ENCODE assay signal across 16 cellular contexts in genomic region chr6:89596484-89596883, GRCh38. TPM values are rescaled to one million over a fixed set of nuclear protein-coding genes. Genes with fewer than 3 reads are reported as not detected.
DNase-seq lines count a peak whose midpoint lies in the region; ATAC-seq, FAIRE-seq and TF ChIP-seq lines count a peak whose summit lies in the region.
"Had no signal": no experiment of that assay in that cellular context is flagged by ENCODE, and none has a peak within 500 bp of the region (broad histone marks: within the 10 kb centered on the region; RNA-seq: fewer than 3 reads in every experiment).

No MANE protein-coding gene starts in this region.

- no TSS peak for BruUV-seq in K562 (replicated peaks; lab: Mats Ljungman, UMichigan)

- in situ Hi-C loops in K562 (cut with MboI) = no loop called here

- H3K36me3 ChIP-seq in BE2C (no peaks in the 10 kb centered on the region), OCI-LY3 (replicated peaks; ENCODE audit: low read depth, low read length) (no peaks in the 10 kb centered on the region), K562 (ENCODE audit: control insufficient read depth, insufficient read depth, low read length) (no peaks in the 10 kb centered on the region), tibial artery (no peaks in the 10 kb centered on the region)
- H3K36me3 ChIP-seq: transverse colon had no signal

- H3K4me2 ChIP-seq in OCI-LY3 (ENCODE audit: low read length) (peak overlapping the region; percentile 58), K562 (ENCODE audit: insufficient read depth, low read length) (no peak overlapping the region)
- H3K4me2 ChIP-seq: PC-9 had no signal

- peak; percentile 75 for ATAC-seq in K562

- H2AFZ ChIP-seq in OCI-LY3 (ENCODE audit: low read depth, low read length) = peak overlapping the region; percentile 34; the same call in 1 of the 2 replicates
- no peak overlapping the region for H2AFZ ChIP-seq in K562 (ENCODE audit: low read depth, low read length)
- H2AFZ ChIP-seq: PC-9 had no signal

- H3K9me1 ChIP-seq in K562 (ENCODE audit: control insufficient read depth, insufficient read depth, low read length) = peaks cover 3% of the 10 kb centered on the region

- H3K9ac ChIP-seq in OCI-LY3 (ENCODE audit: low read length) (peak overlapping the region; percentile 43; the same call in 1 of the 2 replicates), K562 (ENCODE audit: insufficient read depth in 1 of 2, low read depth in 2 of 2, low read length in 2 of 2) (no peak overlapping the region)

- TF ChIP-seq EP300 in K562 (IDR thresholded peaks at IDR 0.05; ENCODE audit: low read length) = no peak

- CTCF ChIA-PET in K562 (lab: Yijun Ruan, JAX; ENCODE audit: low intra/inter-chr PET ratio) = no interaction called here

- FAIRE-seq in K562 (lab: Jason Lieb, UNC) = no peak

- H3K4me1 ChIP-seq in BE2C = no peaks in the 10 kb centered on the region
- H3K4me1 ChIP-seq in OCI-LY3 (ENCODE audit: low read length) = peaks cover 35% of the 10 kb centered on the region
- no peaks in the 10 kb centered on the region for H3K4me1 ChIP-seq in K562 (replicated peaks in 1 of 2; ENCODE audit: control insufficient read depth in 2 of 2, insufficient read depth in 2 of 2, low read length in 2 of 2)
- peaks cover 0 to 33% (median 0%) of the 10 kb centered on the region in 4 donors for H3K4me1 ChIP-seq in tibial artery
- H3K4me1 ChIP-seq: transverse colon had no signal

- H3K79me2 ChIP-seq in OCI-LY3 (ENCODE audit: low read length) (no peaks in the 10 kb centered on the region), K562 (ENCODE audit: control insufficient read depth, insufficient read depth, low read length) (no peaks in the 10 kb centered on the region)

- TF ChIP-seq CTCF in BE2C (IDR thresholded peaks at IDR 0.05; ENCODE audit: low read depth, low read length) (no peak), OCI-LY3 (IDR thresholded peaks at IDR 0.05; ENCODE audit: low read depth, low read length) (no peak), K562 (IDR thresholded peaks at IDR 0.05 in 2 of 3, conservative IDR thresholded peaks at IDR 0.05 in 1 of 3; ENCODE audit: insufficient read depth in 2 of 3, low read depth in 1 of 3, low read length in 3 of 3) (no peak), tibial artery (IDR thresholded peaks at IDR 0.05) (no peak)

- no peak for TF ChIP-seq RAD21 in K562 (CRISPR knock-in tag; conservative IDR thresholded peaks at IDR 0.05 in 1 of 2, IDR thresholded peaks at IDR 0.05 in 1 of 2)

- H3K27me3 ChIP-seq in BE2C (no peaks in the 10 kb centered on the region), OCI-LY3 (ENCODE audit: low read depth, low read length) (no peaks in the 10 kb centered on the region), K562 (ENCODE audit: control insufficient read depth in 2 of 2, insufficient read depth in 2 of 2, low read length in 2 of 2) (peaks cover 0 to 23% of the 10 kb centered on the region in 2 experiments; a peak in 3 of 5 replicates), tibial artery (no peaks in the 10 kb centered on the region)
- H3K27me3 ChIP-seq: transverse colon had no signal

- WGBS in K562 (ENCODE audit: insufficient coverage, low coverage, missing lambda C conversion rate) = 0% methylated on average over 1 of the region's 1 CpG

- H3K9me3 ChIP-seq in BE2C (no peaks in the 10 kb centered on the region), OCI-LY3 (ENCODE audit: insufficient read depth, low read length) (no peaks in the 10 kb centered on the region), K562 (replicated peaks; ENCODE audit: control insufficient read depth, insufficient read depth, low read depth, low read length) (no peaks in the 10 kb centered on the region), tibial artery (no peaks in the 10 kb centered on the region)
- H3K9me3 ChIP-seq: transverse colon had no signal

- POLR2A ChIA-PET in K562 (lab: Yijun Ruan, JAX) = no interaction called here

- H3K27ac ChIP-seq in OCI-LY3 (ENCODE audit: low read length) (peak overlapping the region; percentile 86), K562 (ENCODE audit: extremely low read depth, low read depth, low read length) (no peak overlapping the region), tibial artery (no peak overlapping the region)
- H3K27ac ChIP-seq: 22Rv1, PC-9, transverse colon had no signal

- DNase-seq in DMS 273 (lab: John Stamatoyannopoulos, UW; ENCODE audit: unreplicated experiment) (peak; percentile 7), DMS 273 treated with DMSO at 0.1 percent for 48 hours (lab: John Stamatoyannopoulos, UW) (no peak), BE2C (peak; percentile 50), K562 (ENCODE audit: extremely low read depth in 1 of 4, low spot score in 3 of 4) (peak in 3 of 4 experiments; percentile 10 to 33 (median 17)), tibial artery (no peak), amygdala (lab: John Stamatoyannopoulos, UW) (no peak), HPDE6-E6E7 (ENCODE audit: extremely low spot score) (no peak)
- DNase-seq: activated gamma-delta T cell treated with Interleukin-2 at 50 U/mL for 16 hours; CD8-positive, alpha-beta T cell; effector CD4-positive, alpha-beta T cell; NCI-H1105; nephron progenitor cell; PC-9; transverse colon had no signal

- no peak for TF ChIP-seq POLR2A in K562 (conservative IDR thresholded peaks at IDR 0.05)

- H3K4me3 ChIP-seq in BE2C (ENCODE audit: low read depth, low read length) (no peak overlapping the region), OCI-LY3 (ENCODE audit: low read length) (peak overlapping the region; percentile 25; the same call in 1 of the 2 replicates), K562 (no peak overlapping the region), tibial artery (no peak overlapping the region)
- H3K4me3 ChIP-seq: PC-9, transverse colon had no signal

- intact Hi-C loops in K562 (cut with micrococcal nuclease) (loop anchor here (5.0 kb wide), 1 partner anchor 164 kb away; the partner anchor contains the start of gene ANKRD6), tibial artery (cut with DNase I; ENCODE audit: low total_unique reads) (no loop called here)

- no peaks in the 10 kb centered on the region for H4K20me1 ChIP-seq in OCI-LY3 (ENCODE audit: insufficient read depth, low read length)
- H4K20me1 ChIP-seq in K562 (replicated peaks; ENCODE audit: control insufficient read depth, insufficient read depth, low read length) = no peaks in the 10 kb centered on the region

TF ChIP-seq in K562, 482 proteins besides CTCF, POLR2A, EP300 and RAD21:
- TF ChIP-seq ZEB2 (IDR thresholded peaks at IDR 0.05) (no peak), ELF4 (CRISPR knock-in tag; IDR thresholded peaks at IDR 0.05) (no peak), ELF2 (CRISPR knock-in tag; IDR thresholded peaks at IDR 0.05) (no peak), MBD2 (IDR thresholded peaks at IDR 0.05; ENCODE audit: borderline replicate concordance, low read depth) (no peak), GTF2F1 (IDR thresholded peaks at IDR 0.05; ENCODE audit: low read depth, low read length) (no peak), NFIX (CRISPR knock-in tag; IDR thresholded peaks at IDR 0.05; ENCODE audit: low read depth) (no peak), PYGO2 (tag; IDR thresholded peaks at IDR 0.05) (no peak), E2F5 (CRISPR knock-in tag; IDR thresholded peaks at IDR 0.05) (no peak), PCBP1 (IDR thresholded peaks at IDR 0.05; ENCODE audit: low read depth, low read length, poor library complexity, severe bottlenecking) (no peak)

RNA-seq across cellular contexts. Expression of gene LYRM2, which starts 42.1 kb away (rescaled TPM):
- 41.2 TPM for polyA plus RNA-seq in BE2C (2012; ENCODE audit: insufficient read depth, insufficient read length, low read depth)
- total RNA-seq in K562 (2011; cell fraction: chromatin; rRNA removed; ENCODE audit: low replicate concordance) = 9.2 and 33.2 TPM in 2 replicates
- total RNA-seq in K562 (2011; cell fraction: nucleolus; rRNA removed) = 9.2 and 12.9 TPM in 2 replicates
- total RNA-seq in K562 (2011; cell fraction: nucleoplasm; rRNA removed) = 16.3 and 16.7 TPM in 2 replicates
- 13.9 and 17.8 TPM in 2 replicates for total RNA-seq in K562 (2014; rRNA removed)
- 42.9 and 50.0 TPM in 2 replicates for total RNA-seq in K562 (2014; rRNA removed; fragmentation: Illumina TruSeq; extraction: Trizol)
- 28.4 and 36.0 TPM in 2 replicates for total RNA-seq in K562 (2015; rRNA removed; fragmentation: Illumina TruSeq; extraction: Trizol)
- total RNA-seq in K562 (2021) = 35.7 and 36.8 TPM in 2 replicates
- polyA plus RNA-seq in K562 (2011; rRNA removed) = 34.3 and 56.0 TPM in 2 replicates
- polyA plus RNA-seq in K562 (2011; cell fraction: cytosol; rRNA removed) = 4.6 and 10.2 TPM in 2 replicates
- polyA plus RNA-seq in K562 (2011; cell fraction: nucleus; rRNA removed) = 5.0 and 6.0 TPM in 2 replicates
- 41.3 and 47.7 TPM in 2 replicates for polyA plus RNA-seq in K562 (2012)
- 44.9 and 49.0 TPM in 2 replicates for polyA plus RNA-seq in K562 (2014; fragmentation: Illumina TruSeq; extraction: Trizol)
- 100 to 1,000 TPM; 101 to 115 TPM for polyA plus RNA-seq in K562 (2014; fragmentation: Nextera tagmentation; extraction: Ambion mirVana)
- polyA plus RNA-seq in K562 (2014; rRNA removed) = 25.3 and 30.9 TPM in 2 replicates
- polyA minus RNA-seq in K562 (2011; rRNA and poly(A)+ RNA removed) = 23.3 and 25.6 TPM in 2 replicates
- 6.4 and 8.8 TPM in 2 replicates for polyA minus RNA-seq in K562 (2011; cell fraction: cytosol; rRNA and poly(A)+ RNA removed)
- polyA minus RNA-seq in K562 (2011; cell fraction: nucleus; rRNA and poly(A)+ RNA removed) = 5.8 and 10.7 TPM in 2 replicates

Comparison
In these comparisons a context has a peak if more than half of its experiments do, and no peak if none do; other contexts are left out.
1. DNase-seq: peak in DMS 273 (single experiment), BE2C (single experiment) and K562 (3 of 4); none in DMS 273 treated with DMSO at 0.1 percent for 48 hours (single experiment), tibial artery (0 of 2), amygdala (0 of 56) and HPDE6-E6E7 (single experiment).